In the genomic region with DNA sequence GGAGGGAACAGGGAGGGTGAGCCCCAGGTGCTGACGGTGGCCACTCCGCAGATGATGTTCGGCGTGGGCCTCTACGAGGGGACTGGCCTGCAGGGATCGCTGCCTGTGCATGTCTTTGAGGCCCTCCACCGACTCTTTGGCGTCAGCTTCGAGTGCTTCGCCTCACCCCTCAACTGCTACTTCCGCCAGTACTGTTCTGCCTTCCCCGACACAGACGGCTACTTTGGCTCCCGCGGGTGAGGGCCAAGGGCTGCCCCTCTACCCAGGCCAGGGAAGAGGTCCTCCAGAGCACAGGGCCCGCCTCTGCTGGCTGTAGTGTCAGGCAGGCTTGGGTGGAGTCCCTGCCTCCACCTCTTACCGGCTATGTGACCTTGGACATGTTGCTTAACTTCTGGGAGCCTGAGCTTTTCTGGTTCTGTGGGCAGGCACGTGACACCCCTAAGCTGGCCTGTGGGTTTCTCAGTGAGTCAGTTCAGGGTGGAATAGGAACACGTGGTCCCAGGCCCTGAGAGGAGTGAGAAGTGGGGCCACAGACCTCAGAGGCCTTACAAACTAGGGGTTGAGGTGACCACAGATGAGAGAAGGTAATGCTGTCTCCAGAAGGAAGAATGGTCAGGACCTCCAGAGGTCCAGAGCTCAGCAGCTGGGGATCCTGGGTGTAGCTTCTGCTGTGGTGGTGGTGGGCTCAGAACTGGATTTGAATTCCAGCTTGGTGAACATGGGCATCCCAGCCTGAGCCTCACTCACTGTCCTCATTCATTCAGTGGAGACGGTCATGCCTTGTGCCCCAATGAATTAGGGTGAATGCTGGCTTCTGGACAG, we compare ENCODE assay signal across 9 cellular contexts. TPM values are rescaled to one million over a fixed set of nuclear protein-coding genes. Genes with fewer than 3 reads are reported as not detected.
DNase-seq lines count a peak whose midpoint lies in the region; ATAC-seq and TF ChIP-seq lines count a peak whose summit lies in the region.
"Had no signal": no experiment of that assay in that cellular context is flagged by ENCODE, and none has a peak within 500 bp of the region (broad histone marks: within the 10 kb centered on the region; RNA-seq: fewer than 3 reads in every experiment).

No MANE protein-coding gene starts in this region.

- peak in 3 of 5 donors; percentile 28 to 73 (median 57) for DNase-seq in CD8-positive, alpha-beta memory T cell
- peak; percentile 85 for DNase-seq in RWPE2 (ENCODE audit: low spot score)
- DNase-seq in coronary artery (ENCODE audit: low spot score) = no peak
- DNase-seq in posterior vena cava (ENCODE audit: low spot score) = peak; percentile 88
- no peak for DNase-seq in islet precursor cell
- no peak for DNase-seq in H7
- DNase-seq in GM19238 (ENCODE audit: insufficient read length, low spot score) = no peak
- no peak for DNase-seq in midbrain (lab: John Stamatoyannopoulos, UW)

- intact Hi-C loops in posterior vena cava (cut with DNase I) = loop anchor here in 1 of 2 donors (10.0 kb wide), 1 partner anchor 142 kb away; no protein-coding TSS in a partner anchor

- H3K27ac Mint-ChIP-seq in CD8-positive, alpha-beta memory T cell = peak overlapping the region; percentile 47 to 97 (median 77)

- peaks cover 10% of the 10 kb centered on the region for H3K4me1 ChIP-seq in CD8-positive, alpha-beta memory T cell (ENCODE audit: insufficient read depth, low read length)
- peaks cover 3% of the 10 kb centered on the region for H3K4me1 ChIP-seq in RWPE2 (ENCODE audit: insufficient read depth, poor library complexity, severe bottlenecking)
- H3K4me1 ChIP-seq: parathyroid adenoma had no signal

- H3K27me3 Mint-ChIP-seq in CD8-positive, alpha-beta memory T cell = no peaks in the 10 kb centered on the region

- peak overlapping the region in 5 of 7 donors; percentile 32 to 70 (median 52) for H3K4me3 Mint-ChIP-seq in CD8-positive, alpha-beta memory T cell

- no peak overlapping the region for H3K4me3 ChIP-seq in CD8-positive, alpha-beta memory T cell (ENCODE audit: low read length)
- H3K4me3 ChIP-seq in RWPE2 (ENCODE audit: severe bottlenecking) (no peak overlapping the region), coronary artery (no peak overlapping the region), H7 (ENCODE audit: insufficient read depth, low read depth, low read length) (no peak overlapping the region)

- no peaks in the 10 kb centered on the region for H3K9me3 ChIP-seq in CD8-positive, alpha-beta memory T cell (ENCODE audit: low read length)
- H3K9me3 ChIP-seq in RWPE2 (ENCODE audit: severe bottlenecking) = no peaks in the 10 kb centered on the region

- peak overlapping the region; percentile 3 for H3K27ac ChIP-seq in CD8-positive, alpha-beta memory T cell (ENCODE audit: low read depth, low read length)
- H3K27ac ChIP-seq in RWPE2 (ENCODE audit: poor library complexity, severe bottlenecking) = no peak overlapping the region
- peak overlapping the region; percentile 14 to 79 for H3K27ac ChIP-seq in coronary artery
- H3K27ac ChIP-seq: parathyroid adenoma had no signal

- peaks cover 78% of the 10 kb centered on the region for H3K36me3 ChIP-seq in CD8-positive, alpha-beta memory T cell (ENCODE audit: insufficient read depth, low read length)
- H3K36me3 ChIP-seq in RWPE2 (ENCODE audit: low read depth) (peaks cover 98% of the 10 kb centered on the region), H7 (replicated peaks; ENCODE audit: control insufficient read depth, insufficient read depth, low read length) (peaks cover 55% of the 10 kb centered on the region)

- POLR2A ChIA-PET in CD8-positive, alpha-beta memory T cell (lab: Charles Lee) = interaction anchor here (0.6 to 3.4 kb wide), 3 partner anchors 9 to 58 kb away, joined by 3 to 14 read pairs (median 3); no protein-coding TSS in a partner anchor

- peaks cover 4 to 22% (median 15%) of the 10 kb centered on the region in 3 donors for H3K4me1 Mint-ChIP-seq in CD8-positive, alpha-beta memory T cell

- peak; percentile 0; the same call in 2 of the 3 replicates for ATAC-seq in RWPE2 (ENCODE audit: low read depth)

- no peaks in the 10 kb centered on the region for H3K9me3 Mint-ChIP-seq in CD8-positive, alpha-beta memory T cell

- H3K27me3 ChIP-seq in CD8-positive, alpha-beta memory T cell (ENCODE audit: insufficient read depth, low read length, poor library complexity, severe bottlenecking) = no peaks in the 10 kb centered on the region
- H3K27me3 ChIP-seq in RWPE2 (ENCODE audit: insufficient read depth, poor library complexity, severe bottlenecking) (no peaks in the 10 kb centered on the region), H7 (ENCODE audit: control insufficient read depth, insufficient read depth, low read length) (no peaks in the 10 kb centered on the region)

- peaks cover 4 to 91% (median 4%) of the 10 kb centered on the region in 3 donors for H3K36me3 Mint-ChIP-seq in CD8-positive, alpha-beta memory T cell

- CTCF ChIA-PET in CD8-positive, alpha-beta memory T cell (lab: Charles Lee) = interaction anchor here (0.9 to 1.0 kb wide), 2 partner anchors 24 to 26 kb away, joined by 3 read pairs; a partner anchor contains a TSS

- TF ChIP-seq CTCF in RWPE2 (IDR thresholded peaks at IDR 0.05; ENCODE audit: poor library complexity, severe bottlenecking) (no peak), coronary artery (IDR thresholded peaks at IDR 0.05) (no peak)

RNA-seq across cellular contexts. Expression of a gene that starts 11.9 kb away (rescaled TPM):
- 10 to 100 TPM; 33.6 to 34.1 TPM for total RNA-seq in CD8-positive, alpha-beta memory T cell
- 88.0 TPM for polyA plus RNA-seq in CD8-positive, alpha-beta memory T cell
- 10 to 100 TPM; 27.3 to 35.7 TPM for total RNA-seq in posterior vena cava
- 22.8 and 28.4 TPM in 2 replicates for total RNA-seq in H7 (2014; rRNA removed; shearing (Covaris generic))

RNA-seq across cellular contexts. Expression of a gene that starts 25.6 kb away (rescaled TPM):
- 10 to 100 TPM; 37.5 to 38.3 TPM for total RNA-seq in CD8-positive, alpha-beta memory T cell
- polyA plus RNA-seq in CD8-positive, alpha-beta memory T cell = 14.6 TPM
- total RNA-seq in posterior vena cava = 10 to 100 TPM; 12.6 to 13.7 TPM
- 15.0 and 18.1 TPM in 2 replicates for total RNA-seq in H7 (2014; rRNA removed; shearing (Covaris generic))

RNA-seq across cellular contexts. Expression of a gene that starts 34.4 kb away (rescaled TPM):
- total RNA-seq in CD8-positive, alpha-beta memory T cell = 1 to 10 TPM; 2.5 to 3.2 TPM
- polyA plus RNA-seq in CD8-positive, alpha-beta memory T cell = 0.45 TPM
- total RNA-seq in posterior vena cava = 100 to 1,000 TPM; 134 to 689 TPM
- 87.3 and 104 TPM in 2 replicates for total RNA-seq in H7 (2014; rRNA removed; shearing (Covaris generic))

RNA-seq across cellular contexts. Expression of a gene that starts 55.2 kb away (rescaled TPM):
- 10 to 100 TPM; 81.1 to 82.1 TPM for total RNA-seq in CD8-positive, alpha-beta memory T cell
- 219 TPM for polyA plus RNA-seq in CD8-positive, alpha-beta memory T cell
- 100 to 1,000 TPM in 1 of 2 donors, 10 to 100 TPM in 1; 81.2 to 112 TPM for total RNA-seq in posterior vena cava
- 38.7 and 41.8 TPM in 2 replicates for total RNA-seq in H7 (2014; rRNA removed; shearing (Covaris generic))

RNA-seq across cellular contexts. Expression of a gene that starts 55.4 kb away (rescaled TPM):
- total RNA-seq in CD8-positive, alpha-beta memory T cell = 1 to 10 TPM; 2.7 to 2.8 TPM
- polyA plus RNA-seq in CD8-positive, alpha-beta memory T cell = 0.94 TPM
- 10 to 100 TPM; 10.0 to 35.4 TPM for total RNA-seq in posterior vena cava
- 8.1 and 10.2 TPM in 2 replicates for total RNA-seq in H7 (2014; rRNA removed; shearing (Covaris generic))

Comparison
In these comparisons a context has a peak if more than half of its experiments do, and no peak if none do; other contexts are left out.
1. DNase-seq: peak in CD8-positive, alpha-beta memory T cell (3 of 5), RWPE2 (single experiment) and posterior vena cava (single experiment); none in coronary artery (single experiment), islet precursor cell (single experiment), H7 (single experiment), GM19238 (single experiment) and midbrain (single experiment).
2. RNA of a gene that starts 34.4 kb away (total RNA-seq): 134 to 689 TPM in posterior vena cava and 87.3 to 104 TPM in H7; 2.5 to 3.2 TPM in CD8-positive, alpha-beta memory T cell; every median in the first group is over 10 times any median in the second.